In the genomic region with DNA sequence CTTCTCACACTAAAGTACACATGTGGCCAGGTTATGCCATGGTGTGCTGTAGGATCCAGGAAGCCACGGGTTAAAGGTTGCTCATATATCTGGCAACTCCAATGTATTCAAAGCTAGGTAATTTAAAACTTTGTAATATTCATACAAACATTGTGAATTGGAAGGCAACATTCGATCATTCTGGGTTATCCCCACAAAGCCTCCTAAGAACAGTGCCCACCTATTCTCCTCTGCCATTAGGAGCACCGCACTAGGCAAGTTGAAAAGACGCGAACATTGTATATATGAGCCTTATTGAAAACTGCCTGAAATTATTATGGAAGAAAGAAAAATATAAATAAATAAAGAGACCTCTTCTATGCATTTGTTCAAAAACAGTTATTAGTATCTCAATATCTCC, we compare ENCODE assay signal across 24 cellular contexts.
DNase-seq lines count a peak whose midpoint lies in the region; ATAC-seq, FAIRE-seq and TF ChIP-seq lines count a peak whose summit lies in the region.
"Had no signal": no experiment of that assay in that cellular context is flagged by ENCODE, and none has a peak within 500 bp of the region (broad histone marks: within the 10 kb centered on the region; RNA-seq: fewer than 3 reads in every experiment).

No MANE protein-coding gene starts in this region.

- H3K36me3 ChIP-seq in Karpas-422 (ENCODE audit: insufficient read depth, low read length) = peaks cover 66% of the 10 kb centered on the region
- H3K36me3 ChIP-seq in GM12878 (ENCODE audit: control insufficient read depth in 2 of 2, insufficient read depth in 2 of 2, low read length in 1 of 2) = peaks cover 0 to 5% of the 10 kb centered on the region in 2 experiments; a peak in 2 of 4 replicates
- H3K36me3 ChIP-seq in esophagus muscularis mucosa = no peaks in the 10 kb centered on the region
- H3K36me3 ChIP-seq: BE2C, BLaER1 had no signal

- RAD21 ChIA-PET in GM12878 (lab: Charles Lee; ENCODE audit: unreplicated experiment) = interaction anchor here (1.6 to 12.5 kb wide), 2 partner anchors 22 to 46 kb away, joined by 5 to 207 read pairs; no protein-coding TSS in a partner anchor

- H3K27me3 ChIP-seq in Karpas-422 (ENCODE audit: low read length) = no peaks in the 10 kb centered on the region
- H3K27me3 ChIP-seq in GM12878 (replicated peaks in 1 of 2; ENCODE audit: control insufficient read depth in 2 of 2, insufficient read depth in 2 of 2, low read length in 1 of 2) = no peaks in the 10 kb centered on the region
- no peaks in the 10 kb centered on the region for H3K27me3 ChIP-seq in esophagus muscularis mucosa
- H3K27me3 ChIP-seq: BE2C, BLaER1 had no signal

- BruUV-seq in GM12878 (replicated peaks; lab: Mats Ljungman, UMichigan) = no TSS peak

- no peak for TF ChIP-seq RAD21 in GM12878 (IDR thresholded peaks at IDR 0.05; ENCODE audit: insufficient read depth, low read depth, low read length)

- H3K9me3 ChIP-seq in Karpas-422 (ENCODE audit: low read length) (no peaks in the 10 kb centered on the region; the same call in 1 of the 2 replicates), GM12878 (replicated peaks; ENCODE audit: control insufficient read depth, insufficient read depth, low read length) (no peaks in the 10 kb centered on the region; the same call in 1 of the 3 replicates), esophagus muscularis mucosa (no peaks in the 10 kb centered on the region)
- H3K9me3 ChIP-seq: BE2C, BLaER1, Caco-2 had no signal

- intact Hi-C loops in GM12878 (cut with micrococcal nuclease; ENCODE audit: unreplicated experiment) = loop anchor here (5.0 kb wide), 1 partner anchor 34 kb away; no protein-coding TSS in a partner anchor
- intact Hi-C loops in esophagus muscularis mucosa (cut with DNase I) = no loop called here
- intact Hi-C loops in left ventricle myocardium superior (cut with micrococcal nuclease) = no loop called here

- H3K27ac ChIP-seq in Karpas-422 (ENCODE audit: low read length) (peak overlapping the region; percentile 54), GM12878 (ENCODE audit: control insufficient read depth, insufficient read depth) (peak overlapping the region; percentile 55; the same call in 1 of the 2 replicates), esophagus muscularis mucosa (replicated peaks in 1 of 4) (no peak overlapping the region)
- H3K27ac ChIP-seq: BLaER1, C4-2B had no signal

- POLR2A ChIA-PET in GM12878 (lab: Charles Lee) = interaction anchor here (0.9 to 2.8 kb wide), 5 partner anchors 21 to 774 kb away, joined by 3 to 12 read pairs (median 6); no protein-coding TSS in a partner anchor

- CTCF ChIA-PET in GM12878 (lab: Yijun Ruan, JAX) = interaction anchor here (0.8 to 2.3 kb wide), 6 partner anchors 8 to 45 kb away, joined by 3 to 6 read pairs (median 3); no protein-coding TSS in a partner anchor

- peaks cover 93% of the 10 kb centered on the region for H3K79me2 ChIP-seq in Karpas-422 (ENCODE audit: low read length)
- peaks cover 53% of the 10 kb centered on the region for H3K79me2 ChIP-seq in GM12878 (ENCODE audit: control insufficient read depth, insufficient read depth, low read length)

- peak overlapping the region; percentile 35 for H3K4me3 ChIP-seq in GM12865 (ENCODE audit: low read depth, low read length)
- peak overlapping the region; percentile 16 for H3K4me3 ChIP-seq in Karpas-422 (ENCODE audit: low read length)
- peak overlapping the region; percentile 33 for H3K4me3 ChIP-seq in GM12878
- H3K4me3 ChIP-seq in esophagus muscularis mucosa = no peak overlapping the region
- H3K4me3 ChIP-seq: BLaER1 had no signal

- no peak for DNase-seq in GM12865 (ENCODE audit: low read depth)
- DNase-seq in Karpas-422 = no peak
- no peak for DNase-seq in GM12878 (ENCODE audit: low read depth, low spot score)
- peak; percentile 57 for DNase-seq in esophagus muscularis mucosa (ENCODE audit: extremely low spot score)
- DNase-seq in left ventricle myocardium superior = no peak
- no peak for DNase-seq in NCI-H1417 (lab: John Stamatoyannopoulos, UW)
- DNase-seq: 8988T; ACHN; BE2C; Caco-2; Calu3; CD4-positive, alpha-beta T cell; CD8-positive, alpha-beta T cell; DMS79 treated with DMSO at 0.1 percent for 48 hours; GF-D8 had no signal

- no peak for TF ChIP-seq EP300 in GM12878 (IDR thresholded peaks at IDR 0.05; ENCODE audit: borderline replicate concordance in 1 of 2, control insufficient read depth in 1 of 2, low read depth in 2 of 2, low read length in 2 of 2)
- no peak for TF ChIP-seq EP300 in esophagus muscularis mucosa (IDR thresholded peaks at IDR 0.05)

- WGBS in GM12878 (ENCODE audit: insufficient coverage, insufficient replicate concordance, low lambda C conversion rate, missing lambda C conversion rate) = 72% methylated on average over 5 of the region's 5 CpGs
- WGBS in esophagus muscularis mucosa = 95% methylated on average over 5 of the region's 5 CpGs

- H4K20me1 ChIP-seq in Karpas-422 (ENCODE audit: insufficient read depth, low read depth, low read length) (no peaks in the 10 kb centered on the region), GM12878 (ENCODE audit: control insufficient read depth, insufficient read depth) (no peaks in the 10 kb centered on the region)
- H4K20me1 ChIP-seq: BLaER1 had no signal

- H2AFZ ChIP-seq in Karpas-422 (ENCODE audit: low read length) = no peak overlapping the region
- H2AFZ ChIP-seq in GM12878 (ENCODE audit: control insufficient read depth, low read depth, low read length) = no peak overlapping the region; the same call in 1 of the 2 replicates

- no peak for FAIRE-seq in GM12878 (lab: Jason Lieb, UNC)
- FAIRE-seq: A204.1, D721Med, G401.6, GM12891, GM19239 had no signal

- TF ChIP-seq POLR2A in GM12878 (IDR thresholded peaks at IDR 0.05; ENCODE audit: low read depth, low read length) (no peak), esophagus muscularis mucosa (IDR thresholded peaks at IDR 0.05; ENCODE audit: low read depth) (no peak)

- ATAC-seq in GM12878 = no peak
- ATAC-seq in HG02970 (IDR thresholded peaks at IDR 0.05; ENCODE audit: low FRiP score, unreplicated experiment) = no peak
- ATAC-seq in left ventricle myocardium superior = no peak
- ATAC-seq in HG02610 (IDR thresholded peaks at IDR 0.05; ENCODE audit: unreplicated experiment) = no peak
- ATAC-seq: CD8-positive, alpha-beta T cell had no signal

- H3K9ac ChIP-seq in Karpas-422 (ENCODE audit: low read length) (peak overlapping the region; percentile 15; the same call in 1 of the 2 replicates), GM12878 (ENCODE audit: control insufficient read depth, insufficient read depth, low read length) (peak overlapping the region; percentile 10)
- H3K9ac ChIP-seq: BLaER1 had no signal

- in situ Hi-C loops in GM12878 (cut with MboI) = no loop called here

- TF ChIP-seq CTCF in GM12865 (IDR thresholded peaks at IDR 0.05; ENCODE audit: insufficient read depth, low read depth, low read length, missing control alignments) (no peak), GM12878 (IDR thresholded peaks at IDR 0.05 in 2 of 3, conservative IDR thresholded peaks at IDR 0.05 in 1 of 3; ENCODE audit: control insufficient read depth in 2 of 3, extremely low read depth in 1 of 3, insufficient read depth in 1 of 3, low read depth in 3 of 3, low read length in 3 of 3) (no peak), esophagus muscularis mucosa (IDR thresholded peaks at IDR 0.05) (no peak)

- peak overlapping the region; percentile 52 for H3K4me2 ChIP-seq in Karpas-422 (ENCODE audit: low read depth, low read length, poor library complexity, severe bottlenecking)
- H3K4me2 ChIP-seq in GM12878 (ENCODE audit: control insufficient read depth, insufficient read depth) = peak overlapping the region; percentile 82
- H3K4me2 ChIP-seq: BLaER1 had no signal

- no peaks in the 10 kb centered on the region for H3K9me2 ChIP-seq in Karpas-422 (replicated peaks; ENCODE audit: insufficient read depth, low read length)

- H3K4me1 ChIP-seq in Karpas-422 (ENCODE audit: low read length) (peaks cover 61% of the 10 kb centered on the region), GM12878 (ENCODE audit: control insufficient read depth, insufficient read depth, low read length) (peaks cover 10% of the 10 kb centered on the region; the same call in 1 of the 2 replicates), esophagus muscularis mucosa (peaks cover 0 to 7% (median 0%) of the 10 kb centered on the region in 4 donors)
- H3K4me1 ChIP-seq: BE2C, Caco-2 had no signal

- SMC1A ChIA-PET in GM12878 (lab: Charles Lee; ENCODE audit: uncharacterized antibody, unreplicated experiment) = interaction anchor here (0.8 to 18.8 kb wide), 9 partner anchors 10 to 130 kb away, joined by 3 to 394 read pairs (median 4); no protein-coding TSS in a partner anchor

TF ChIP-seq in GM12878, 131 proteins besides CTCF, POLR2A, EP300 and RAD21 (continues in another document):
- TF ChIP-seq, protein P1, sequence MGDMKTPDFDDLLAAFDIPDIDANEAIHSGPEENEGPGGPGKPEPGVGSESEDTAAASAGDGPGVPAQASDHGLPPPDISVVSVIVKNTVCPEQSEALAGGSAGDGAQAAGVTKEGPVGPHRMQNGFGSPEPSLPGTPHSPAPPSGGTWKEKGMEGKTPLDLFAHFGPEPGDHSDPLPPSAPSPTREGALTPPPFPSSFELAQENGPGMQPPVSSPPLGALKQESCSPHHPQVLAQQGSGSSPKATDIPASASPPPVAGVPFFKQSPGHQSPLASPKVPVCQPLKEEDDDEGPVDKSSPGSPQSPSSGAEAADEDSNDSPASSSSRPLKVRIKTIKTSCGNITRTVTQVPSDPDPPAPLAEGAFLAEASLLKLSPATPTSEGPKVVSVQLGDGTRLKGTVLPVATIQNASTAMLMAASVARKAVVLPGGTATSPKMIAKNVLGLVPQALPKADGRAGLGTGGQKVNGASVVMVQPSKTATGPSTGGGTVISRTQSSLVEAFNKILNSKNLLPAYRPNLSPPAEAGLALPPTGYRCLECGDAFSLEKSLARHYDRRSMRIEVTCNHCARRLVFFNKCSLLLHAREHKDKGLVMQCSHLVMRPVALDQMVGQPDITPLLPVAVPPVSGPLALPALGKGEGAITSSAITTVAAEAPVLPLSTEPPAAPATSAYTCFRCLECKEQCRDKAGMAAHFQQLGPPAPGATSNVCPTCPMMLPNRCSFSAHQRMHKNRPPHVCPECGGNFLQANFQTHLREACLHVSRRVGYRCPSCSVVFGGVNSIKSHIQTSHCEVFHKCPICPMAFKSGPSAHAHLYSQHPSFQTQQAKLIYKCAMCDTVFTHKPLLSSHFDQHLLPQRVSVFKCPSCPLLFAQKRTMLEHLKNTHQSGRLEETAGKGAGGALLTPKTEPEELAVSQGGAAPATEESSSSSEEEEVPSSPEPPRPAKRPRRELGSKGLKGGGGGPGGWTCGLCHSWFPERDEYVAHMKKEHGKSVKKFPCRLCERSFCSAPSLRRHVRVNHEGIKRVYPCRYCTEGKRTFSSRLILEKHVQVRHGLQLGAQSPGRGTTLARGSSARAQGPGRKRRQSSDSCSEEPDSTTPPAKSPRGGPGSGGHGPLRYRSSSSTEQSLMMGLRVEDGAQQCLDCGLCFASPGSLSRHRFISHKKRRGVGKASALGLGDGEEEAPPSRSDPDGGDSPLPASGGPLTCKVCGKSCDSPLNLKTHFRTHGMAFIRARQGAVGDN (IDR thresholded peaks at IDR 0.05) = 0 out of 2 replicates have a peak, but pooled peaks have one; percentile 23
- TF ChIP-seq HDAC2 (IDR thresholded peaks at IDR 0.05) = no peak

Comparison
In these comparisons a context has a peak if more than half of its experiments do, and no peak if none do; other contexts are left out.
1. H3K4me3 ChIP-seq: peak in GM12865 (single experiment), Karpas-422 (single experiment) and GM12878 (single experiment); none in esophagus muscularis mucosa (0 of 4).
2. H3K27ac ChIP-seq: peak in Karpas-422 (single experiment) and GM12878 (single experiment); none in esophagus muscularis mucosa (0 of 4).